In the genomic region with DNA sequence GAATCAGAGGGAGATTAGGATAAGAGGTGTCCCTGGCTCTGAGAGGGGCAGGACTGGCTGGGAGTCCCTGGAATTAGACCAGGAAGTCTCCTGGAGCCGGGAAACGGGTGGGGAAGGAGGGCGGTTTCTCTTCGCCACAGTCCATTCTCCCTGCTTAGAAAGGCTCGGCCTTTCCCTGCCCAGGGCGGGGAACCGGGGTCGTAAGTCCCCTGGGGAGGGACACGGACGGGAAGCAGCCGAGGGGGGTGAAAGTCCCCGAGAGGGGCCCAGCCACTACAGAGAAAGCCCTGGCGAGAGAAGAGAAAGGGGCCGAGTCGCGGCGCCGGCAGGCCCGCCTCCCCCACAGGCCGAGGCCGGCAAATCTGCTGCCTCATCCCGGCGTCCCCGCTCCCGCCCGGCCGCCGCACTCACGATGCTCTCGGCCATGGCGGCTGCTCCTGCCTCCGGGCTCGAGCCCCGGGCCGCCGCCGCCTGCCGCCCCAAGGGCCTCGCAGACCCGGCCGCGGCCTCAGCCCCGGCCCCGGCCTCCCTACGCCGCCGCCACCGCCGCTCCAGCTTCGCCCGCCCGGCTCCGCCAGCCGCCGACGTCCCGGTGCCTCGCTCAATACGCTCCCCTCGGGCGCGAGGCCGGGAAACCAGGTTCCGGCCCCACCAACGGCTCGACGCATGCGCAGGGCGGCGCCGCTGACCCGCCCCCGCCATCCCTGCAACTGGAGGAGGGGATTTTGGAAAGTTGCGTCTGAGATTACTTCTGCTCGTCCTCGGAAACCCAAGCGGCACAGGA, we compare ENCODE assay signal across 8 cellular contexts. TPM values are rescaled to one million over a fixed set of nuclear protein-coding genes. Genes with fewer than 3 reads are reported as not detected.
DNase-seq lines count a peak whose midpoint lies in the region; ATAC-seq, FAIRE-seq and TF ChIP-seq lines count a peak whose summit lies in the region.

A gene (minus strand): TSS at position 608 of the 784 bp plus-strand sequence. CDS start 182 bp downstream, at position 426.
A gene (plus strand): TSS at position 692 of the 784 bp plus-strand sequence. CDS start 5,217 bp downstream, outside the sequence.

- peak within 1 kb of the TSS; percentile 79 for H3K4me3 ChIP-seq in A549
- peak within 1 kb of the TSS; percentile 93 for H3K4me3 ChIP-seq in kidney epithelial cell (ENCODE audit: low read depth, low read length)

- H3K27me3 ChIP-seq in kidney epithelial cell (ENCODE audit: control insufficient read depth, insufficient read depth, low read length) = no peaks in the 10 kb centered on the region

- DNase-seq in A549 (ENCODE audit: low read depth in 1 of 2, low spot score in 1 of 2) = peak; percentile 91 to 98
- peak; percentile 75 for DNase-seq in NCI-H226
- peak; percentile 88 for DNase-seq in activated CD4-positive, CD25-positive, alpha-beta regulatory T cell treated with anti-CD3 and anti-CD28 coated beads, Interleukin-2, amount 50 U/mL, for 72 hours
- DNase-seq in cerebellar cortex (ENCODE audit: low spot score) = peak; percentile 72
- DNase-seq in kidney epithelial cell (ENCODE audit: low read depth) = peak; percentile 18
- DNase-seq in stimulated activated CD4-positive, alpha-beta T cell treated with anti-CD3 and anti-CD28 coated beads, Interleukin-15, amount 100 ng/mL, for 24 hours = peak; percentile 90

- POLR2A ChIA-PET in A549 (lab: Yijun Ruan, JAX) = interaction anchor here (0.6 to 1.7 kb wide), 4 partner anchors 16 to 203 kb away, joined by 3 to 8 read pairs (median 4); a partner anchor contains a TSS

- WGBS in A549 (ENCODE audit: missing lambda C conversion rate) = under 1% methylated on average over 37 of the region's 77 CpGs

- no peak for FAIRE-seq in A549 (lab: Jason Lieb, UNC)

- H3K27ac ChIP-seq in A549 = peak within 1 kb of the TSS; percentile 97

- CTCF ChIA-PET in A549 (lab: Yijun Ruan, JAX) = interaction anchor here (0.8 to 2.2 kb wide), 2 partner anchors 11 to 35 kb away, joined by 3 to 10 read pairs; no protein-coding TSS in a partner anchor

- peak within 1 kb of the TSS; percentile 88 for H3K4me2 ChIP-seq in A549

- ATAC-seq in A549 = peak; percentile 82 to 88
- peak; percentile 77 for ATAC-seq in GM18861 (IDR thresholded peaks at IDR 0.05; ENCODE audit: unreplicated experiment)
- peak; percentile 81 for ATAC-seq in HG03108 (IDR thresholded peaks at IDR 0.05; ENCODE audit: unreplicated experiment)

- no peaks in the 10 kb centered on the region for H3K9me3 ChIP-seq in A549

- no peaks in the 10 kb centered on the region for H3K36me3 ChIP-seq in kidney epithelial cell (ENCODE audit: control insufficient read depth, insufficient read depth, low read length)

- TF ChIP-seq POLR2A in A549 (IDR thresholded peaks at IDR 0.05; ENCODE audit: low read length) = peak; percentile 88

- no peak; a peak in 2 of 5 replicates for TF ChIP-seq RAD21 in A549 (conservative IDR thresholded peaks at IDR 0.05 in 1 of 2, IDR thresholded peaks at IDR 0.05 in 1 of 2)

- no peak; a peak in 1 of 5 replicates for TF ChIP-seq EP300 in A549 (IDR thresholded peaks at IDR 0.05)

- peaks cover 20% of the 10 kb centered on the region for H3K4me1 ChIP-seq in A549

- TF ChIP-seq CTCF in A549 (IDR thresholded peaks at IDR 0.05) (no peak), kidney epithelial cell (IDR thresholded peaks at IDR 0.05; ENCODE audit: insufficient read depth, low read length, poor library complexity, severe bottlenecking) (no peak)

TF ChIP-seq in A549, 52 proteins besides CTCF, POLR2A, EP300 and RAD21:
- no peak for TF ChIP-seq ZFP36 (IDR thresholded peaks at IDR 0.05; ENCODE audit: borderline replicate concordance, partially characterized antibody)
- TF ChIP-seq KDM5A (IDR thresholded peaks at IDR 0.05) = peak; percentile 16; the same call in 1 of the 2 replicates
- no peak; the same call in 2 of the 3 replicates for TF ChIP-seq SMC3 (IDR thresholded peaks at IDR 0.05)
- TF ChIP-seq PHF8 (IDR thresholded peaks at IDR 0.05; ENCODE audit: borderline replicate concordance, low read depth) = peak; percentile 90
- TF ChIP-seq, protein P1, sequence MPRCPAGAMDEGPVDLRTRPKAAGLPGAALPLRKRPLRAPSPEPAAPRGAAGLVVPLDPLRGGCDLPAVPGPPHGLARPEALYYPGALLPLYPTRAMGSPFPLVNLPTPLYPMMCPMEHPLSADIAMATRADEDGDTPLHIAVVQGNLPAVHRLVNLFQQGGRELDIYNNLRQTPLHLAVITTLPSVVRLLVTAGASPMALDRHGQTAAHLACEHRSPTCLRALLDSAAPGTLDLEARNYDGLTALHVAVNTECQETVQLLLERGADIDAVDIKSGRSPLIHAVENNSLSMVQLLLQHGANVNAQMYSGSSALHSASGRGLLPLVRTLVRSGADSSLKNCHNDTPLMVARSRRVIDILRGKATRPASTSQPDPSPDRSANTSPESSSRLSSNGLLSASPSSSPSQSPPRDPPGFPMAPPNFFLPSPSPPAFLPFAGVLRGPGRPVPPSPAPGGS (IDR thresholded peaks at IDR 0.05) = peak; percentile 96
- peak; percentile 53; the same call in 1 of the 2 replicates for TF ChIP-seq TP53 (CRISPR knock-in tag; IDR thresholded peaks at IDR 0.05)
- TF ChIP-seq GATA3 (IDR thresholded peaks at IDR 0.05; ENCODE audit: borderline replicate concordance) = peak; percentile 65; the same call in 1 of the 2 replicates
- peak; percentile 79 for TF ChIP-seq MAFK (IDR thresholded peaks at IDR 0.05; ENCODE audit: partially characterized antibody)
- TF ChIP-seq, protein P2, sequence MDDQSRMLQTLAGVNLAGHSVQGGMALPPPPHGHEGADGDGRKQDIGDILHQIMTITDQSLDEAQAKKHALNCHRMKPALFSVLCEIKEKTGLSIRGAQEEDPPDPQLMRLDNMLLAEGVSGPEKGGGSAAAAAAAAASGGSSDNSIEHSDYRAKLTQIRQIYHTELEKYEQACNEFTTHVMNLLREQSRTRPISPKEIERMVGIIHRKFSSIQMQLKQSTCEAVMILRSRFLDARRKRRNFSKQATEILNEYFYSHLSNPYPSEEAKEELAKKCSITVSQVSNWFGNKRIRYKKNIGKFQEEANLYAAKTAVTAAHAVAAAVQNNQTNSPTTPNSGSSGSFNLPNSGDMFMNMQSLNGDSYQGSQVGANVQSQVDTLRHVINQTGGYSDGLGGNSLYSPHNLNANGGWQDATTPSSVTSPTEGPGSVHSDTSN (IDR thresholded peaks at IDR 0.05) = peak; percentile 81
- peak; percentile 52; the same call in 1 of the 2 replicates for TF ChIP-seq RFX5 (IDR thresholded peaks at IDR 0.05)
- TF ChIP-seq, protein P3, sequence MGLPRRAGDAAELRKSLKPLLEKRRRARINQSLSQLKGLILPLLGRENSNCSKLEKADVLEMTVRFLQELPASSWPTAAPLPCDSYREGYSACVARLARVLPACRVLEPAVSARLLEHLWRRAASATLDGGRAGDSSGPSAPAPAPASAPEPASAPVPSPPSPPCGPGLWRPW (IDR thresholded peaks at IDR 0.05) = no peak
- 0 out of 2 replicates have a peak, but pooled peaks have one; percentile 47 for TF ChIP-seq MYC (IDR thresholded peaks at IDR 0.05; ENCODE audit: borderline replicate concordance, low read length)
- no peak for TF ChIP-seq POLR2AphosphoS2 (conservative IDR thresholded peaks at IDR 0.05; ENCODE audit: low read length)
- TF ChIP-seq EHMT2 (IDR thresholded peaks at IDR 0.05; ENCODE audit: low read depth) = no peak
- peak; percentile 92 to 99 for TF ChIP-seq JUN (IDR thresholded peaks at IDR 0.05)
- TF ChIP-seq, protein P4, sequence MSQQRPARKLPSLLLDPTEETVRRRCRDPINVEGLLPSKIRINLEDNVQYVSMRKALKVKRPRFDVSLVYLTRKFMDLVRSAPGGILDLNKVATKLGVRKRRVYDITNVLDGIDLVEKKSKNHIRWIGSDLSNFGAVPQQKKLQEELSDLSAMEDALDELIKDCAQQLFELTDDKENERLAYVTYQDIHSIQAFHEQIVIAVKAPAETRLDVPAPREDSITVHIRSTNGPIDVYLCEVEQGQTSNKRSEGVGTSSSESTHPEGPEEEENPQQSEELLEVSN (IDR thresholded peaks at IDR 0.05; ENCODE audit: borderline replicate concordance, low read depth) = peak; percentile 73; the same call in 1 of the 2 replicates
- peak; percentile 88 for TF ChIP-seq MAZ (IDR thresholded peaks at IDR 0.05; ENCODE audit: borderline replicate concordance, low read depth, low read length)
- TF ChIP-seq CEBPB (IDR thresholded peaks at IDR 0.05) = peak in 1 of 2 experiments; percentile 19; a peak in 1 of 4 replicates
- TF ChIP-seq FOSL2 (IDR thresholded peaks at IDR 0.05) = no peak
- peak; percentile 45; the same call in 1 of the 2 replicates for TF ChIP-seq FOSL2 (CRISPR knock-in tag; IDR thresholded peaks at IDR 0.05)
- TF ChIP-seq, protein P5, sequence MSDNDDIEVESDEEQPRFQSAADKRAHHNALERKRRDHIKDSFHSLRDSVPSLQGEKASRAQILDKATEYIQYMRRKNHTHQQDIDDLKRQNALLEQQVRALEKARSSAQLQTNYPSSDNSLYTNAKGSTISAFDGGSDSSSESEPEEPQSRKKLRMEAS (IDR thresholded peaks at IDR 0.05) = peak; percentile 87
- TF ChIP-seq HOXB5 (CRISPR knock-in tag; IDR thresholded peaks at IDR 0.05) = peak; percentile 51; the same call in 1 of the 2 replicates

RNA-seq across cellular contexts. Expression of the first gene that starts in this region (rescaled TPM):
- 101 and 130 TPM in 2 replicates for polyA plus RNA-seq in A549 (2011; rRNA removed)
- 115 and 145 TPM in 2 replicates for polyA plus RNA-seq in A549 (2012; cell fraction: cytosol; rRNA removed)
- 218 and 236 TPM in 2 replicates for polyA plus RNA-seq in A549 (2012; cell fraction: nucleus; rRNA removed)
- polyA plus RNA-seq in A549 (2017; fragmentation: RNase III; extraction: RNeasy Plus Mini Kit Qiagen cat#74134 plus additional on column Dnase treatment) = 91.1 to 98.5 TPM (median 92.2 TPM) in 3 replicates
- 165 and 281 TPM in 2 replicates for polyA minus RNA-seq in A549 (2011; rRNA and poly(A)+ RNA removed)
- 61.4 and 73.3 TPM in 2 replicates for total RNA-seq in kidney epithelial cell

RNA-seq across cellular contexts. Expression of the second gene that starts in this region (rescaled TPM):
- polyA plus RNA-seq in A549 (2011; rRNA removed) (1.4 and 1.7 TPM in 2 replicates), A549 (2017; fragmentation: RNase III; extraction: RNeasy Plus Mini Kit Qiagen cat#74134 plus additional on column Dnase treatment) (5.4 to 7.1 TPM (median 6.3 TPM) in 3 replicates)
- polyA plus RNA-seq in A549 (2012; cell fraction: cytosol; rRNA removed) = 1.9 and 3.2 TPM in 2 replicates
- 6.9 and 10.5 TPM in 2 replicates for polyA plus RNA-seq in A549 (2012; cell fraction: nucleus; rRNA removed)
- 1.3 and 1.4 TPM in 2 replicates for polyA minus RNA-seq in A549 (2011; rRNA and poly(A)+ RNA removed)
- 0.17 and 0.68 TPM in 2 replicates for total RNA-seq in kidney epithelial cell

Comparison
In these comparisons a context has a peak if more than half of its experiments do, and no peak if none do; other contexts are left out.
1. Peak in every context shown above with its lines: DNase-seq, ATAC-seq, H3K4me3 ChIP-seq and H3K27ac ChIP-seq.
2. DNase-seq: peak in every context shown above with its lines; median percentile 94 in A549; 90 in stimulated activated CD4-positive, alpha-beta T cell treated with anti-CD3 and anti-CD28 coated beads, Interleukin-15, amount 100 ng/mL, for 24 hours; 88 in activated CD4-positive, CD25-positive, alpha-beta regulatory T cell treated with anti-CD3 and anti-CD28 coated beads, Interleukin-2, amount 50 U/mL, for 72 hours; 75 in NCI-H226; 72 in cerebellar cortex; 18 in kidney epithelial cell.